20 cellular contexts compared by ENCODE assay signal in genomic region chr15:67225336-67225735, GRCh38. TPM values are rescaled to one million over a fixed set of nuclear protein-coding genes. Genes with fewer than 3 reads are reported as not detected.
DNase-seq lines count a peak whose midpoint lies in the region; ATAC-seq, FAIRE-seq and TF ChIP-seq lines count a peak whose summit lies in the region.
"Had no signal": no experiment of that assay in that cellular context is flagged by ENCODE, and none has a peak within 500 bp of the region (broad histone marks: within the 10 kb centered on the region; RNA-seq: fewer than 3 reads in every experiment).

No MANE protein-coding gene starts in this region.

- intact Hi-C loops in gastrocnemius medialis (cut with DNase I; ENCODE audit: low total_unique reads), result no loop called here

- 92% methylated on average over 2 of the region's 2 CpGs for WGBS in A549 (ENCODE audit: missing lambda C conversion rate)

- H3K27me3 ChIP-seq in foreskin keratinocyte (no peaks in the 10 kb centered on the region), gastrocnemius medialis (no peaks in the 10 kb centered on the region)
- H3K27me3 ChIP-seq: esophagus muscularis mucosa, left lung, ovary had no signal

- H3K4me1 ChIP-seq in A549, result no peaks in the 10 kb centered on the region
- H3K4me1 ChIP-seq in foreskin keratinocyte, result peaks cover 14% of the 10 kb centered on the region
- H3K4me1 ChIP-seq in gastrocnemius medialis, result peaks cover 7 to 10% of the 10 kb centered on the region in 2 donors
- H3K4me1 ChIP-seq: left lung had no signal

- H3K4me3 ChIP-seq in A549 (no peak overlapping the region), cardiac fibroblast (replicated peaks in 1 of 2; ENCODE audit: low read depth in 2 of 2, low read length in 2 of 2) (no peak overlapping the region), gastrocnemius medialis (no peak overlapping the region)
- H3K4me3 ChIP-seq: esophagus muscularis mucosa, left lung, ovary, skin epidermis had no signal

- H3K27ac ChIP-seq in A549 (no peak overlapping the region), foreskin keratinocyte (peak overlapping the region; percentile 92), gastrocnemius medialis (no peak overlapping the region)
- H3K27ac ChIP-seq: esophagus muscularis mucosa, left lung, ovary had no signal

- TF ChIP-seq POLR2A in A549 (IDR thresholded peaks at IDR 0.05; ENCODE audit: low read length), result no peak
- TF ChIP-seq POLR2A in gastrocnemius medialis (IDR thresholded peaks at IDR 0.05), result no peak

- peaks cover 0 to 16% of the 10 kb centered on the region in 2 donors for H3K36me3 ChIP-seq in gastrocnemius medialis
- H3K36me3 ChIP-seq: ovary had no signal

- FAIRE-seq in A549 (lab: Jason Lieb, UNC), result peak; percentile 82

- H3K9me3 ChIP-seq in A549 (no peaks in the 10 kb centered on the region), gastrocnemius medialis (no peaks in the 10 kb centered on the region)
- H3K9me3 ChIP-seq: esophagus muscularis mucosa, left lung, ovary had no signal

- CTCF ChIA-PET in A549 (lab: Yijun Ruan, JAX), result interaction anchor here (0.5 to 1.7 kb wide), 2 partner anchors 14 to 641 kb away, joined by 3 read pairs; no protein-coding TSS in a partner anchor

- no peak for ATAC-seq in A549
- ATAC-seq in foreskin keratinocyte, result peak; percentile 77
- no peak for ATAC-seq in gastrocnemius medialis
- ATAC-seq in HG03460 (IDR thresholded peaks at IDR 0.05; ENCODE audit: unreplicated experiment), result no peak
- ATAC-seq: left lung had no signal

- POLR2A ChIA-PET in A549 (lab: Yijun Ruan, JAX), result no interaction called here

- TF ChIP-seq CTCF in A549 (IDR thresholded peaks at IDR 0.05) (no peak), cardiac fibroblast (IDR thresholded peaks at IDR 0.05; ENCODE audit: low read depth, low read length) (no peak), foreskin keratinocyte (conservative IDR thresholded peaks at IDR 0.05) (no peak), gastrocnemius medialis (IDR thresholded peaks at IDR 0.05 in 4 of 5, conservative IDR thresholded peaks at IDR 0.05 in 1 of 5) (no peak)

- no peak for TF ChIP-seq RAD21 in A549 (conservative IDR thresholded peaks at IDR 0.05 in 1 of 2, IDR thresholded peaks at IDR 0.05 in 1 of 2)

- no peak for TF ChIP-seq EP300 in A549 (IDR thresholded peaks at IDR 0.05)

- no peak overlapping the region for H3K4me2 ChIP-seq in A549

- DNase-seq in A549 (ENCODE audit: low read depth in 1 of 2, low spot score in 1 of 2), result no peak
- peak; percentile 40 for DNase-seq in HS-27A (ENCODE audit: low read depth)
- DNase-seq in cardiac fibroblast (ENCODE audit: low read depth in 2 of 2), result peak; percentile 63 to 86
- DNase-seq in foreskin keratinocyte, result peak; percentile 88 to 95
- DNase-seq in NCI-H2171 (lab: John Stamatoyannopoulos, UW), result no peak
- no peak for DNase-seq in gastrocnemius medialis
- DNase-seq in NCI-H1092 (lab: John Stamatoyannopoulos, UW), result no peak
- DNase-seq: 8988T; activated B cell treated with CpG ODN at 0.5 μM for 24 hours; activated effector memory CD4-positive, alpha-beta T cell treated with Interleukin-2 at 50 U/mL for 16 hours; CD4-positive, alpha-beta memory T cell; DMS79 treated with DMSO at 0.1 percent for 48 hours; KBM-7; left lung; NCI-H1417 treated with DMSO at 0.1 percent for 48 hours; ovary; Right ventricle myocardium superior had no signal

- in situ Hi-C loops in gastrocnemius medialis (cut with MboI; ENCODE audit: low sequenced_read_pairs in 4 of 4), result loop anchor here in 1 of 4 donors (25.0 kb wide), 1 partner anchor 88 kb away; no protein-coding TSS in a partner anchor

TF ChIP-seq in A549, 52 proteins besides CTCF, POLR2A, EP300 and RAD21:
- TF ChIP-seq PBX3 (IDR thresholded peaks at IDR 0.05) (no peak), EHMT2 (IDR thresholded peaks at IDR 0.05; ENCODE audit: low read depth) (no peak), ZFP36 (IDR thresholded peaks at IDR 0.05; ENCODE audit: borderline replicate concordance, partially characterized antibody) (no peak), PHF8 (IDR thresholded peaks at IDR 0.05; ENCODE audit: borderline replicate concordance, low read depth) (no peak), ELK1 (IDR thresholded peaks at IDR 0.05; ENCODE audit: low read depth, low read length) (no peak)

RNA-seq across cellular contexts. Expression of gene AAGAB, which starts 29.1 kb away (rescaled TPM):
- polyA plus RNA-seq in A549 (2011; rRNA removed), result 107 and 118 TPM in 2 replicates
- 33.9 and 35.2 TPM in 2 replicates for polyA plus RNA-seq in A549 (2012; cell fraction: cytosol; rRNA removed)
- 13.5 and 20.0 TPM in 2 replicates for polyA plus RNA-seq in A549 (2012; cell fraction: nucleus; rRNA removed)
- 67.4 to 71.6 TPM (median 68.9 TPM) in 3 replicates for polyA plus RNA-seq in A549 (2017; fragmentation: RNase III; extraction: RNeasy Plus Mini Kit Qiagen cat#74134 plus additional on column Dnase treatment)
- 86.4 and 87.5 TPM in 2 replicates for polyA minus RNA-seq in A549 (2011; rRNA and poly(A)+ RNA removed)
- 52.0 and 55.8 TPM in 2 replicates for total RNA-seq in foreskin keratinocyte
- 36.3 and 42.8 TPM in 2 replicates for polyA plus RNA-seq in foreskin keratinocyte
- 10 to 100 TPM; 29.4 to 39.2 (median 30.9) TPM for total RNA-seq in gastrocnemius medialis

RNA-seq across cellular contexts. Expression of gene IQCH, which starts 29.2 kb away (rescaled TPM):
- polyA plus RNA-seq in A549 (2011; rRNA removed), result 3.8 and 4.9 TPM in 2 replicates
- 0.59 and 0.73 TPM in 2 replicates for polyA plus RNA-seq in A549 (2012; cell fraction: cytosol; rRNA removed)
- polyA plus RNA-seq in A549 (2012; cell fraction: nucleus; rRNA removed), result 0.31 and 0.44 TPM in 2 replicates
- 1.5 to 2.1 TPM (median 2.0 TPM) in 3 replicates for polyA plus RNA-seq in A549 (2017; fragmentation: RNase III; extraction: RNeasy Plus Mini Kit Qiagen cat#74134 plus additional on column Dnase treatment)
- 3.6 and 8.5 TPM in 2 replicates for polyA minus RNA-seq in A549 (2011; rRNA and poly(A)+ RNA removed)
- 2.6 and 3.3 TPM in 2 replicates for total RNA-seq in foreskin keratinocyte
- 0.79 and 0.84 TPM in 2 replicates for polyA plus RNA-seq in foreskin keratinocyte
- total RNA-seq in gastrocnemius medialis, result under 1 TPM; 0.07 to 0.65 (median 0.32) TPM

Comparison
In these comparisons a context has a peak if more than half of its experiments do, and no peak if none do; other contexts are left out.
1. DNase-seq: peak in HS-27A (single experiment), cardiac fibroblast (2 of 2) and foreskin keratinocyte (2 of 2); none in A549 (0 of 2), NCI-H2171 (single experiment), gastrocnemius medialis (0 of 2) and NCI-H1092 (single experiment).